In the genomic region with DNA sequence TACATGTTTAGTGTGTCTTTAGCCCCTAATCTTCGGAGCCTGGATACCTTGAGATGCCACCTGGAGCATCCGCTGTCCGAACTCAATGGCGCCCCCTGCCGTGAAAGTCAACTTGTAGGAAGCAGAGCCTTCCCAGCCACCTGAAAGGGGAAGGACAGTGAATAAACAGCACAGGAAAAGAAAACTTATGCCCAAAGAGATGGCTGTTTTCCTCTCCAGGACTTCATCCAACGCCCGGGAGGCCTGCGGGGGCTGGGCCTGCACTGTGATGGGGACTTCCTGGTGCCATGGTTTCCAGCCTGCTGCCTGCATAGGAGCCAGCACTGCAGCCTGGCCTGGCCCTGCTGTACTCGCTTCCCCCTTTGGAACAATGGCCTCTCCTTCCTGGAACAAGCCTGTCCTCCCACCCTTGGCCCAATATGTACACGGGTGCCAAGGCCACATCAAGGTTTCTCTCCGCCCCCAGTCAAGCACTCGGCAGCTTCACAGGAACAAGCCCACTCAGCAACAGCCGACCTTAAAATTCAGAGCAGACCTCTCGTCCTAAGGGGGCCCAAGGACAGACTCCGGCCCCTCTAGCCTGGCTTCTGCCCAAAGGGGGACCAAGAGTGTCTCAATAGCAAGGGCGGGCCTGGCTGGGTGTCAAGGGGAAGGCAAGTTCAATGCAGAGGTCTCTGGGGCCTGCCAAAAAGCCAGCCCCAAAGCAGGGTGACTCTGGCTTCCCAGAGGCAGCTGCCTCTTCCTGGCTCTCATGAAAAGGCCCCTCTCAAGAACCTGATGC, we compare ENCODE assay signal across 8 cellular contexts. TPM values are rescaled to one million over a fixed set of nuclear protein-coding genes. Genes with fewer than 3 reads are reported as not detected.
A peak's percentile ranks its signal among the peaks of the same experiment; 100 is the strongest.
DNase-seq lines count a peak whose midpoint lies in the region; ATAC-seq lines count a peak whose summit lies in the region.

No MANE protein-coding gene starts in this region.

- DNase-seq in COR-L47 (lab: John Stamatoyannopoulos, UW) (peak; percentile 54), Kasumi-1 (lab: John Stamatoyannopoulos, UW) (peak; percentile 66 to 78), SW480 (ENCODE audit: low spot score) (peak; percentile 47), iPS-NIHi7 (ENCODE audit: extremely low spot score) (peak; percentile 72), MG63 (no peak)
- DNase-seq in stimulated activated CD4-positive, alpha-beta T cell treated with anti-CD3 and anti-CD28 coated beads, Interleukin-15, amount 100 ng/mL, for 48 hours (ENCODE audit: low read depth in 2 of 2), result peak; percentile 62 to 78

- H3K27me3 ChIP-seq in MG63, result no peaks in the 10 kb centered on the region

- H3K27ac ChIP-seq in angular gyrus (ENCODE audit: low read depth, low read length), result peak overlapping the region; percentile 44

- H3K4me3 ChIP-seq in MG63, result no peak overlapping the region

- H3K9me3 ChIP-seq in MG63, result no peaks in the 10 kb centered on the region

- H3K36me3 ChIP-seq in MG63, result peaks cover 34% of the 10 kb centered on the region

- no peak for ATAC-seq in HG02623 (IDR thresholded peaks at IDR 0.05; ENCODE audit: unreplicated experiment)

RNA-seq across cellular contexts. Expression of gene UNC13D, which starts 4.5 kb away (rescaled TPM):
- 0.20 and 0.23 TPM in 2 replicates for total RNA-seq in MG63 (2014; rRNA removed; shearing (Covaris generic); ENCODE audit: low replicate concordance)

RNA-seq across cellular contexts. Expression of gene WBP2, which starts 6.4 kb away (rescaled TPM):
- 6.6 and 7.9 TPM in 2 replicates for total RNA-seq in MG63 (2014; rRNA removed; shearing (Covaris generic); ENCODE audit: low replicate concordance)

RNA-seq across cellular contexts. Expression of gene TRIM47, which starts 29.7 kb away (rescaled TPM):
- 40.4 and 54.2 TPM in 2 replicates for total RNA-seq in MG63 (2014; rRNA removed; shearing (Covaris generic); ENCODE audit: low replicate concordance)

RNA-seq across cellular contexts. Expression of gene TRIM65, which starts 48.0 kb away (rescaled TPM):
- total RNA-seq in MG63 (2014; rRNA removed; shearing (Covaris generic); ENCODE audit: low replicate concordance), result 27.6 and 49.4 TPM in 2 replicates

RNA-seq across cellular contexts. Expression of gene MRPL38, which starts 56.0 kb away (rescaled TPM):
- 75.8 and 100 TPM in 2 replicates for total RNA-seq in MG63 (2014; rRNA removed; shearing (Covaris generic); ENCODE audit: low replicate concordance)
